ENCODE assay signal across 17 cellular contexts in genomic region chr13:50670847-50671542, GRCh38.
"Had no signal": no experiment of that assay in that cellular context is flagged by ENCODE, and none has a peak within 500 bp of the region (broad histone marks: within the 10 kb centered on the region; RNA-seq: fewer than 3 reads in every experiment).

No MANE protein-coding gene starts in this region.

- H3K27me3 ChIP-seq: cardiac muscle cell, thyroid gland had no signal

- H3K27ac ChIP-seq: cardiac muscle cell, thyroid gland had no signal

- H3K4me1 ChIP-seq: thyroid gland had no signal

- H3K36me3 ChIP-seq: cardiac muscle cell, thyroid gland had no signal

- H3K9me3 ChIP-seq: thyroid gland had no signal

- H3K4me3 ChIP-seq: cardiac muscle cell, thyroid gland had no signal

- DNase-seq: activated B cell treated with CpG ODN at 0.5 μM for 24 hours; activated CD4-positive, alpha-beta memory T cell treated with anti-CD3 and anti-CD28 coated beads for 36 hours; activated CD4-positive, alpha-beta T cell treated with anti-CD3 and anti-CD28 coated beads for 4 hours; activated naive CD4-positive, alpha-beta T cell; activated naive CD8-positive, alpha-beta T cell treated with anti-CD3 and anti-CD28 coated beads for 36 hours; activated T-cell treated with anti-CD3 and anti-CD28 coated beads for 4 hours; amygdala; left ventricle myocardium superior; naive B cell; stimulated activated CD4-positive, alpha-beta T cell treated with anti-CD3 and anti-CD28 coated beads, Interleukin-12 subunit alpha, Interleukin-12 subunit beta, amount 100 ng/mL, for 4 hours; stimulated activated CD4-positive, alpha-beta T cell treated with anti-CD3 and anti-CD28 coated beads, Interleukin-1b, Interleukin-23, amount 100 ng/mL, for 48 hours; stimulated activated CD8-positive, alpha-beta memory T cell treated with anti-CD3 and anti-CD28 coated beads, Interleukin-4, amount 100 ng/mL, for 48 hours; stimulated activated naive CD4-positive, alpha-beta T cell; T-helper 1 cell; T-helper 9 cell; thyroid gland had no signal
